In genomic region chr22:17258015-17258827, GRCh38 we compare ENCODE assay signal across 8 cellular contexts. TPM values are rescaled to one million over a fixed set of nuclear protein-coding genes. Genes with fewer than 3 reads are reported as not detected.
DNase-seq lines count a peak whose midpoint lies in the region; ATAC-seq lines count a peak whose summit lies in the region.

No MANE protein-coding gene starts in this region.

- H3K4me3 Mint-ChIP-seq in activated T-helper 17 cell treated with anti-CD3 and anti-CD28 coated beads, Interleukin-2, amount 50 U/mL, for 72 hours = peak overlapping the region; percentile 33

- H3K9me3 ChIP-seq in iPS-15b (ENCODE audit: control insufficient read depth, insufficient read depth, low read length) = no peaks in the 10 kb centered on the region

- H3K27me3 ChIP-seq in iPS-15b (ENCODE audit: control insufficient read depth, insufficient read depth, low read length) = no peaks in the 10 kb centered on the region

- DNase-seq in Daoy (ENCODE audit: low read depth) (peak; percentile 73), HT1080 (ENCODE audit: low read depth) (peak; percentile 34), NOMO-1 treated with DMSO at 0.1 percent for 48 hours (lab: John Stamatoyannopoulos, UW; ENCODE audit: unreplicated experiment) (peak; percentile 90), HCEC 1CT (no peak)
- peak; percentile 25 for DNase-seq in stimulated activated CD4-positive, alpha-beta T cell treated with anti-CD3 and anti-CD28 coated beads, Interleukin-12 subunit alpha, Interleukin-12 subunit beta, amount 100 ng/mL, for 4 hours

- peaks cover 40% of the 10 kb centered on the region for H3K4me1 ChIP-seq in iPS-15b (ENCODE audit: control insufficient read depth, insufficient read depth, low read length)

- no peaks in the 10 kb centered on the region for H3K27me3 Mint-ChIP-seq in activated T-helper 17 cell treated with anti-CD3 and anti-CD28 coated beads, Interleukin-2, amount 50 U/mL, for 72 hours

- H3K9me3 Mint-ChIP-seq in activated T-helper 17 cell treated with anti-CD3 and anti-CD28 coated beads, Interleukin-2, amount 50 U/mL, for 72 hours = no peaks in the 10 kb centered on the region

- ATAC-seq in GM21526 (IDR thresholded peaks at IDR 0.05; ENCODE audit: low FRiP score, unreplicated experiment) = peak; percentile 80
- ATAC-seq in activated T-helper 17 cell treated with anti-CD3 and anti-CD28 coated beads, Interleukin-2, amount 50 U/mL, for 72 hours (replicated peaks) = peak; percentile 97

- peak overlapping the region; percentile 31 for H3K4me3 ChIP-seq in iPS-15b (ENCODE audit: low read depth, low read length)

- peaks cover 10% of the 10 kb centered on the region for H3K4me1 Mint-ChIP-seq in activated T-helper 17 cell treated with anti-CD3 and anti-CD28 coated beads, Interleukin-2, amount 50 U/mL, for 72 hours

- H3K27ac Mint-ChIP-seq in activated T-helper 17 cell treated with anti-CD3 and anti-CD28 coated beads, Interleukin-2, amount 50 U/mL, for 72 hours = peak overlapping the region; percentile 54

- H3K9ac ChIP-seq in iPS-15b (ENCODE audit: low read depth, low read length) = peak overlapping the region; percentile 26

- no peaks in the 10 kb centered on the region for H3K36me3 ChIP-seq in iPS-15b (ENCODE audit: control insufficient read depth, insufficient read depth, low read length)

- H3K36me3 Mint-ChIP-seq in activated T-helper 17 cell treated with anti-CD3 and anti-CD28 coated beads, Interleukin-2, amount 50 U/mL, for 72 hours (ENCODE audit: low read depth) = no peaks in the 10 kb centered on the region

RNA-seq across cellular contexts. Expression of gene ADA2, which starts 39.0 kb away (rescaled TPM):
- 0.30 TPM in 1 of 2 replicates, not detected in the other for total RNA-seq in Daoy (2014; rRNA removed; shearing (Covaris generic))
- total RNA-seq in HT1080 (2014; rRNA removed; shearing (Covaris generic)) = not detected in 2 replicates
- polyA plus RNA-seq in HT1080 (2015; cell fraction: cytosol; rRNA removed) = 0.33 and 0.40 TPM in 2 replicates
- polyA plus RNA-seq in HT1080 (2015; cell fraction: nucleus; rRNA removed) = not detected in 2 replicates
- 1 to 10 TPM; 2.1 to 4.0 TPM for total RNA-seq in activated T-helper 17 cell treated with anti-CD3 and anti-CD28 coated beads, Interleukin-2, amount 50 U/mL, for 72 hours
